In genomic region chrX:96379951-96380350, GRCh38 we compare ENCODE assay signal across 25 cellular contexts.
"Had no signal": no experiment of that assay in that cellular context is flagged by ENCODE, and none has a peak within 500 bp of the region (broad histone marks: within the 10 kb centered on the region; RNA-seq: fewer than 3 reads in every experiment).

No MANE protein-coding gene starts in this region.

- H3K4me2 ChIP-seq: SK-N-SH had no signal

- ATAC-seq: activated CD4-positive, CD25-positive, alpha-beta regulatory T cell treated with anti-CD3 and anti-CD28 coated beads, Interleukin-2, amount 50 U/mL, for 24 hours; activated CD8-positive, alpha-beta T cell treated with anti-CD3 and anti-CD28 coated beads, Interleukin-2, amount 10 ng/mL, durations not matched to agents 7 days and 5 days; Panc1; Right ventricle myocardium inferior had no signal

- H3K36me3 ChIP-seq: adrenal gland, MG63 had no signal

- H3K27ac ChIP-seq: adrenal gland had no signal

- H3K27me3 ChIP-seq: MG63 had no signal

- H3K9ac ChIP-seq: SK-N-SH had no signal

- H3K9me2 ChIP-seq: SK-N-SH had no signal

- H3K9me3 ChIP-seq: adrenal gland, MG63, SK-N-SH had no signal

- H3K4me1 ChIP-seq: adrenal gland had no signal

- DNase-seq: activated CD4-positive, alpha-beta T cell treated with anti-CD3 and anti-CD28 coated beads for 4 hours; activated CD8-positive, alpha-beta memory T cell treated with anti-CD3 and anti-CD28 coated beads, Interleukin-2, amount 50 U/mL, for 48 hours; activated CD8-positive, alpha-beta T cell treated with anti-CD3 and anti-CD28 coated beads, Interleukin-2, amount 10 ng/mL, durations not matched to agents 7 days and 5 days; activated naive CD4-positive, alpha-beta T cell treated with anti-CD3 and anti-CD28 coated beads, Interleukin-2, amount 50 U/mL, for 16 hours; activated naive CD8-positive, alpha-beta T cell treated with anti-CD3 and anti-CD28 coated beads, Interleukin-2, amount 10 ng/mL, durations not matched to agents 7 days and 5 days; activated T-cell treated with anti-CD3 and anti-CD28 coated beads, Interleukin-2, amount 50 U/mL, for 1 hour; adrenal gland; anterior cingulate cortex; MG63; MV-4-11; NCI-H1092 treated with DMSO at 0.1 percent for 48 hours; NCI-H1436; NCI-H187 treated with DMSO at 0.1 percent for 48 hours; NCI-H2081 treated with DMSO at 0.1 percent for 48 hours; NCI-H345; NCI-H510A treated with DMSO at 0.1 percent for 48 hours; NCI-H69; NK-92 treated with Interleukin-12 subunit alpha and Interleukin-12 subunit beta, amount 100 ng/mL, for 24 hours; OCI-M1; RPMI8226; SK-N-SH; T-helper 1 cell had no signal

- H3K4me3 ChIP-seq: adrenal gland, MG63 had no signal
